Comparison of ENCODE assay signal across 26 cellular contexts in genomic region chr20:64158346-64159285, GRCh38. TPM values are rescaled to one million over a fixed set of nuclear protein-coding genes. Genes with fewer than 3 reads are reported as not detected.
A peak's percentile ranks its signal among the peaks of the same experiment; 100 is the strongest.
DNase-seq lines count a peak whose midpoint lies in the region; ATAC-seq, FAIRE-seq and TF ChIP-seq lines count a peak whose summit lies in the region.
"Had no signal": no experiment of that assay in that cellular context is flagged by ENCODE, and none has a peak within 500 bp of the region (broad histone marks: within the 10 kb centered on the region; RNA-seq: fewer than 3 reads in every experiment).

No MANE protein-coding gene starts in this region.

- POLR2A ChIA-PET in HEK293 (lab: Yijun Ruan, JAX) (no interaction called here), K562 (lab: Yijun Ruan, JAX) (no interaction called here)

- H3K4me3 ChIP-seq in HEK293 (ENCODE audit: low read depth, low read length) = no peak overlapping the region
- H3K4me3 ChIP-seq in K562 = no peak overlapping the region
- no peak overlapping the region for H3K4me3 ChIP-seq in neural cell (ENCODE audit: low read length)
- no peak overlapping the region for H3K4me3 ChIP-seq in MM.1S (ENCODE audit: low read length)
- no peak overlapping the region for H3K4me3 ChIP-seq in transverse colon
- H3K4me3 ChIP-seq: skin epidermis, uterus had no signal

- no peak for TF ChIP-seq EP300 in K562 (IDR thresholded peaks at IDR 0.05; ENCODE audit: low read length)
- no peak for TF ChIP-seq EP300 in neural cell (conservative IDR thresholded peaks at IDR 0.05; ENCODE audit: poor library complexity, severe bottlenecking)
- no peak for TF ChIP-seq EP300 in transverse colon (IDR thresholded peaks at IDR 0.05; ENCODE audit: low read depth)

- no peaks in the 10 kb centered on the region for H3K9me3 Mint-ChIP-seq in Calu3 (ENCODE audit: low read depth, unreplicated experiment)
- no peaks in the 10 kb centered on the region for H3K9me3 Mint-ChIP-seq in activated naive CD4-positive, alpha-beta T cell treated with anti-CD3 and anti-CD28 coated beads, Interleukin-2, amount 50 U/mL, for 72 hours
- H3K9me3 Mint-ChIP-seq: activated naive CD4-positive, alpha-beta T cell treated with anti-CD3 and anti-CD28 coated beads, Interleukin-2, amount 50 U/mL, for 24 hours; activated T-helper 1 cell treated with anti-CD3 and anti-CD28 coated beads, Interleukin-12 subunit alpha, Interleukin-12 subunit beta, Interleukin-2, Interleukin-4 antibody, amounts not matched to agents 30 ng/mL and 10 ng/mL and 1 ng/mL, durations not matched to agents 14 hours and 24 hours and 36 hours; central memory CD8-positive, alpha-beta T cell; immature natural killer cell; T-cell had no signal

- no peaks in the 10 kb centered on the region for H3K36me3 ChIP-seq in HEK293 (ENCODE audit: control insufficient read depth in 2 of 2, insufficient read depth in 1 of 2, low read length in 2 of 2)
- H3K36me3 ChIP-seq in K562 (ENCODE audit: control insufficient read depth, insufficient read depth, low read length) = no peaks in the 10 kb centered on the region
- H3K36me3 ChIP-seq in neural cell (ENCODE audit: insufficient read depth, low read length) = no peaks in the 10 kb centered on the region
- no peaks in the 10 kb centered on the region for H3K36me3 ChIP-seq in MM.1S (replicated peaks; ENCODE audit: insufficient read depth, low read length)
- no peaks in the 10 kb centered on the region for H3K36me3 ChIP-seq in transverse colon
- H3K36me3 ChIP-seq: uterus had no signal

- H3F3A ChIP-seq in neural cell (ENCODE audit: insufficient read depth, low read length, poor library complexity, severe bottlenecking) (peaks cover 3% of the 10 kb centered on the region), MM.1S (ENCODE audit: insufficient read depth, low read length) (no peaks in the 10 kb centered on the region)

- H3K27me3 Mint-ChIP-seq in Calu3 (ENCODE audit: unreplicated experiment) = peaks cover 66% of the 10 kb centered on the region

- in situ Hi-C loops in K562 (cut with MboI) = no loop called here
- in situ Hi-C loops in transverse colon (cut with MboI; ENCODE audit: low pct_ligation_motif_present in 1 of 4, low pct_unique_long_range_greater_than_20kb in 1 of 4, low sequenced_read_pairs in 3 of 4) = no loop called here

- no peaks in the 10 kb centered on the region for H3K79me2 ChIP-seq in K562 (ENCODE audit: control insufficient read depth, insufficient read depth, low read length)
- H3K79me2 ChIP-seq in neural cell (replicated peaks; ENCODE audit: insufficient read depth, low read length) = peaks cover 39% of the 10 kb centered on the region
- no peaks in the 10 kb centered on the region for H3K79me2 ChIP-seq in MM.1S (ENCODE audit: low read length)

- no peak overlapping the region for H3K4me2 ChIP-seq in K562 (ENCODE audit: insufficient read depth, low read length)
- H3K4me2 ChIP-seq in neural cell (ENCODE audit: low read length) = no peak overlapping the region
- no peak overlapping the region for H3K4me2 ChIP-seq in MM.1S (ENCODE audit: low read depth, low read length)

- H3K27ac ChIP-seq in HEK293 (ENCODE audit: extremely low read depth, low read depth, low read length) (no peak overlapping the region), K562 (ENCODE audit: extremely low read depth, low read depth, low read length) (no peak overlapping the region), neural cell (ENCODE audit: low read length) (peak overlapping the region; percentile 99), MM.1S (ENCODE audit: low read length) (no peak overlapping the region), transverse colon (no peak overlapping the region)
- H3K27ac ChIP-seq: epithelial cell of prostate, skin epidermis, uterus had no signal

- CTCF ChIA-PET in Calu3 (lab: Charles Lee) = no interaction called here
- CTCF ChIA-PET in HEK293 (lab: Yijun Ruan, JAX) = no interaction called here
- CTCF ChIA-PET in K562 (lab: Yijun Ruan, JAX; ENCODE audit: low intra/inter-chr PET ratio) = no interaction called here

- no peak overlapping the region for H3K9ac ChIP-seq in K562 (ENCODE audit: insufficient read depth in 1 of 2, low read depth in 2 of 2, low read length in 2 of 2)
- peak overlapping the region; percentile 12 for H3K9ac ChIP-seq in neural cell (ENCODE audit: low read length)
- no peak overlapping the region for H3K9ac ChIP-seq in MM.1S (ENCODE audit: low read length)

- H3K9me1 ChIP-seq in K562 (ENCODE audit: control insufficient read depth, insufficient read depth, low read length) = peaks cover 2% of the 10 kb centered on the region

- no peaks in the 10 kb centered on the region for H3K9me3 ChIP-seq in HEK293 (ENCODE audit: control insufficient read depth, insufficient read depth, low read depth, low read length)
- no peaks in the 10 kb centered on the region for H3K9me3 ChIP-seq in K562 (replicated peaks; ENCODE audit: control insufficient read depth, insufficient read depth, low read depth, low read length)
- no peaks in the 10 kb centered on the region for H3K9me3 ChIP-seq in neural cell (ENCODE audit: low read length)
- no peaks in the 10 kb centered on the region for H3K9me3 ChIP-seq in MM.1S (replicated peaks; ENCODE audit: insufficient read depth, low read length)
- no peaks in the 10 kb centered on the region for H3K9me3 ChIP-seq in transverse colon
- H3K9me3 ChIP-seq: uterus had no signal

- intact Hi-C loops in Calu3 (cut with micrococcal nuclease; ENCODE audit: unreplicated experiment) (no loop called here), K562 (cut with micrococcal nuclease) (no loop called here), transverse colon (cut with DNase I; ENCODE audit: low total_unique reads) (no loop called here)

- BruUV-seq in Calu3 (replicated peaks; lab: Mats Ljungman, UMichigan) = no TSS peak
- BruUV-seq in K562 (replicated peaks; lab: Mats Ljungman, UMichigan) = no TSS peak

- peaks cover 11% of the 10 kb centered on the region for H4K20me1 ChIP-seq in K562 (replicated peaks; ENCODE audit: control insufficient read depth, insufficient read depth, low read length)
- no peaks in the 10 kb centered on the region for H4K20me1 ChIP-seq in neural cell (ENCODE audit: insufficient read depth)
- no peaks in the 10 kb centered on the region for H4K20me1 ChIP-seq in MM.1S (ENCODE audit: insufficient read depth, low read length)

- TF ChIP-seq POLR2A in K562 (conservative IDR thresholded peaks at IDR 0.05) = no peak
- no peak for TF ChIP-seq POLR2A in transverse colon (IDR thresholded peaks at IDR 0.05)

- no peak overlapping the region for H2AFZ ChIP-seq in K562 (ENCODE audit: low read depth, low read length)
- H2AFZ ChIP-seq in neural cell (ENCODE audit: low read depth, low read length) = no peak overlapping the region
- no peak overlapping the region for H2AFZ ChIP-seq in MM.1S (ENCODE audit: low read length)

- TF ChIP-seq CTCF in Calu3 (IDR thresholded peaks at IDR 0.05; ENCODE audit: unreplicated experiment) = no peak
- TF ChIP-seq CTCF in HEK293 (tag by site-specific recombination; IDR thresholded peaks at IDR 0.05) = no peak
- no peak for TF ChIP-seq CTCF in K562 (IDR thresholded peaks at IDR 0.05 in 2 of 3, conservative IDR thresholded peaks at IDR 0.05 in 1 of 3; ENCODE audit: insufficient read depth in 2 of 3, low read depth in 1 of 3, low read length in 3 of 3)
- no peak for TF ChIP-seq CTCF in neural cell (IDR thresholded peaks at IDR 0.05; ENCODE audit: poor library complexity, severe bottlenecking)
- TF ChIP-seq CTCF in MM.1S (IDR thresholded peaks at IDR 0.05; ENCODE audit: low read length) = no peak
- no peak for TF ChIP-seq CTCF in transverse colon (IDR thresholded peaks at IDR 0.05)

- FAIRE-seq in K562 (lab: Jason Lieb, UNC) = no peak
- FAIRE-seq: GM12891 had no signal

- no peak for ATAC-seq in K562
- ATAC-seq in activated naive CD4-positive, alpha-beta T cell treated with anti-CD3 and anti-CD28 coated beads, Interleukin-2, amount 50 U/mL, for 72 hours = no peak
- ATAC-seq: left ventricle myocardium superior, PC-3, T-cell had no signal

- H3K4me1 ChIP-seq in HEK293 (ENCODE audit: control insufficient read depth, insufficient read depth, low read length) (no peaks in the 10 kb centered on the region), K562 (replicated peaks in 1 of 2; ENCODE audit: control insufficient read depth in 2 of 2, insufficient read depth in 2 of 2, low read length in 2 of 2) (peaks cover 0 to 21% of the 10 kb centered on the region in 2 experiments; a peak in 1 of 5 replicates), MM.1S (ENCODE audit: low read length) (no peaks in the 10 kb centered on the region), transverse colon (no peaks in the 10 kb centered on the region)
- H3K4me1 ChIP-seq: uterus had no signal

- H3K27me3 ChIP-seq in K562 (ENCODE audit: control insufficient read depth in 2 of 2, insufficient read depth in 2 of 2, low read length in 2 of 2) (peaks cover 11 to 65% of the 10 kb centered on the region in 2 experiments; a peak in 4 of 5 replicates), neural cell (ENCODE audit: insufficient read depth, low read depth, low read length) (no peaks in the 10 kb centered on the region), MM.1S (replicated peaks; ENCODE audit: insufficient read depth, low read length) (peaks cover 86% of the 10 kb centered on the region), transverse colon (peaks cover 56% of the 10 kb centered on the region)

- peak overlapping the region; percentile 13 for H3K27ac Mint-ChIP-seq in Calu3 (ENCODE audit: unreplicated experiment)
- H3K27ac Mint-ChIP-seq in activated naive CD4-positive, alpha-beta T cell treated with anti-CD3 and anti-CD28 coated beads, Interleukin-2, amount 50 U/mL, for 72 hours = no peak overlapping the region
- H3K27ac Mint-ChIP-seq: activated naive CD4-positive, alpha-beta T cell treated with anti-CD3 and anti-CD28 coated beads, Interleukin-2, amount 50 U/mL, for 24 hours; activated T-helper 1 cell treated with anti-CD3 and anti-CD28 coated beads, Interleukin-12 subunit alpha, Interleukin-12 subunit beta, Interleukin-2, Interleukin-4 antibody, amounts not matched to agents 30 ng/mL and 10 ng/mL and 1 ng/mL, durations not matched to agents 14 hours and 24 hours and 36 hours; CD4-positive, CD25-positive, alpha-beta regulatory T cell; immature natural killer cell had no signal

- no peak for TF ChIP-seq RAD21 in K562 (CRISPR knock-in tag; conservative IDR thresholded peaks at IDR 0.05 in 1 of 2, IDR thresholded peaks at IDR 0.05 in 1 of 2)
- no peak for TF ChIP-seq RAD21 in neural cell (conservative IDR thresholded peaks at IDR 0.05)

- peak; percentile 54 for DNase-seq in Calu3
- no peak for DNase-seq in K562 (ENCODE audit: extremely low read depth in 1 of 4, low spot score in 3 of 4)
- no peak for DNase-seq in MM.1S
- no peak for DNase-seq in activated CD8-positive, alpha-beta memory T cell treated with anti-CD3 and anti-CD28 coated beads, Interleukin-2, amount 50 U/mL, for 48 hours
- DNase-seq in transverse colon = no peak
- DNase-seq in activated naive CD4-positive, alpha-beta T cell treated with anti-CD3 and anti-CD28 coated beads, Interleukin-2, amount 50 U/mL, for 72 hours (ENCODE audit: low spot score in 2 of 2) = no peak
- DNase-seq: CD4-positive, CD25-positive, alpha-beta regulatory T cell; immature natural killer cell; NCI-H1694; NCI-H446; PC-3; stimulated activated CD4-positive, alpha-beta T cell treated with anti-CD3 and anti-CD28 coated beads, Interleukin-1b, Interleukin-23, amount 100 ng/mL, for 48 hours; T-cell; uterus had no signal

- H3K4me3 Mint-ChIP-seq in Calu3 (ENCODE audit: low read depth, unreplicated experiment) = no peak overlapping the region
- H3K4me3 Mint-ChIP-seq: activated naive CD4-positive, alpha-beta T cell treated with anti-CD3 and anti-CD28 coated beads, Interleukin-2, amount 50 U/mL, for 24 hours; activated T-helper 1 cell treated with anti-CD3 and anti-CD28 coated beads, Interleukin-12 subunit alpha, Interleukin-12 subunit beta, Interleukin-2, Interleukin-4 antibody, amounts not matched to agents 30 ng/mL and 10 ng/mL and 1 ng/mL, durations not matched to agents 14 hours and 24 hours and 36 hours; central memory CD8-positive, alpha-beta T cell; immature natural killer cell; T-cell had no signal

- H3K36me3 Mint-ChIP-seq in Calu3 (ENCODE audit: insufficient read depth, unreplicated experiment) = no peaks in the 10 kb centered on the region
- peaks cover 6% of the 10 kb centered on the region in 2 donors for H3K36me3 Mint-ChIP-seq in activated naive CD4-positive, alpha-beta T cell treated with anti-CD3 and anti-CD28 coated beads, Interleukin-2, amount 50 U/mL, for 72 hours
- H3K36me3 Mint-ChIP-seq: activated naive CD4-positive, alpha-beta T cell treated with anti-CD3 and anti-CD28 coated beads, Interleukin-2, amount 50 U/mL, for 24 hours; immature natural killer cell; T-cell had no signal

- no peaks in the 10 kb centered on the region for H3K9me2 ChIP-seq in neural cell (ENCODE audit: insufficient read depth, low read length)
- H3K9me2 ChIP-seq in MM.1S (replicated peaks; ENCODE audit: insufficient read depth, low read length) = no peaks in the 10 kb centered on the region

- WGBS in K562 (ENCODE audit: insufficient coverage, low coverage, missing lambda C conversion rate) = 0% methylated on average over 7 of the region's 9 CpGs
- 64% methylated on average over 8 of the region's 9 CpGs; no CpG with 5 or more reads in 1 of the 2 donors for WGBS in transverse colon (ENCODE audit: low coverage in 1 of 2), 2 donors

- H3K4me1 Mint-ChIP-seq in Calu3 (ENCODE audit: low read depth, unreplicated experiment) = peaks cover 26% of the 10 kb centered on the region
- H3K4me1 Mint-ChIP-seq: activated naive CD4-positive, alpha-beta T cell treated with anti-CD3 and anti-CD28 coated beads, Interleukin-2, amount 50 U/mL, for 24 hours; CD4-positive, CD25-positive, alpha-beta regulatory T cell; immature natural killer cell had no signal

RNA-seq across cellular contexts. Expression of gene MYT1, which starts 5.6 kb away (rescaled TPM):
- total RNA-seq in Calu3 (2022) (0.45 TPM in 1 of 2 replicates, not detected in the other), K562 (2014; rRNA removed) (0.12 TPM in 1 of 2 replicates, not detected in the other), K562 (2014; rRNA removed; fragmentation: Illumina TruSeq; extraction: Trizol) (0.04 TPM in 1 of 2 replicates, not detected in the other), K562 (2015; rRNA removed; fragmentation: Illumina TruSeq; extraction: Trizol) (not detected in 2 replicates), K562 (2021) (0.02 TPM in 1 of 2 replicates, not detected in the other), transverse colon (under 1 TPM in 2 of 4 donors, not detected in 2; 0.16 to 0.55 TPM)
- 0.14 TPM in 1 of 2 replicates, not detected in the other for total RNA-seq in K562 (2011; cell fraction: chromatin; rRNA removed; ENCODE audit: low replicate concordance)
- total RNA-seq in K562 (2011; cell fraction: nucleolus; rRNA removed) = 0.26 TPM in 1 of 2 replicates, not detected in the other
- not detected in 2 replicates for total RNA-seq in K562 (2011; cell fraction: nucleoplasm; rRNA removed)
- polyA plus RNA-seq in K562 (2011; rRNA removed) (0.10 and 0.12 TPM in 2 replicates), K562 (2014; fragmentation: Illumina TruSeq; extraction: Trizol) (0.12 TPM in 1 of 2 replicates, not detected in the other), K562 (2014; fragmentation: Nextera tagmentation; extraction: Ambion mirVana) (under 1 TPM in 1 of 2 experiments, not detected in 1; 0.06 TPM), K562 (2014; rRNA removed) (0.05 TPM in 1 of 2 replicates, not detected in the other), neural cell (35.8 and 42.4 TPM in 2 replicates)
- 0.03 and 0.13 TPM in 2 replicates for polyA plus RNA-seq in K562 (2011; cell fraction: cytosol; rRNA removed)
- 0.04 and 0.17 TPM in 2 replicates for polyA plus RNA-seq in K562 (2011; cell fraction: nucleus; rRNA removed)
- polyA plus RNA-seq in K562 (2012) = 0.04 and 0.07 TPM in 2 replicates
- 0.07 and 0.09 TPM in 2 replicates for polyA minus RNA-seq in K562 (2011; rRNA and poly(A)+ RNA removed)
- polyA minus RNA-seq in K562 (2011; cell fraction: cytosol; rRNA and poly(A)+ RNA removed) = not detected in 2 replicates
- polyA minus RNA-seq in K562 (2011; cell fraction: nucleus; rRNA and poly(A)+ RNA removed) = 0.11 TPM in 1 of 2 replicates, not detected in the other
- 79.8 and 80.8 TPM in 2 replicates for polyA minus RNA-seq in neural cell
- total RNA-seq in activated naive CD4-positive, alpha-beta T cell treated with anti-CD3 and anti-CD28 coated beads, Interleukin-2, amount 50 U/mL, for 72 hours = under 1 TPM in 1 of 2 donors, not detected in 1; 0.16 TPM
- total RNA-seq: activated T-helper 1 cell treated with anti-CD3 and anti-CD28 coated beads, Interleukin-12 subunit alpha, Interleukin-12 subunit beta, Interleukin-2, Interleukin-4 antibody, amounts not matched to agents 30 ng/mL and 10 ng/mL and 1 ng/mL, durations not matched to agents 14 hours and 24 hours and 36 hours; aorta; CD4-positive, CD25-positive, alpha-beta regulatory T cell; fibroblast of villous mesenchyme; pulmonary artery endothelial cell had no signal
- polyA plus RNA-seq: aorta, immature natural killer cell had no signal

RNA-seq across cellular contexts. Expression of gene NPBWR2, which starts 51.3 kb away (rescaled TPM):
- total RNA-seq in Calu3 (2022) = not detected in 2 replicates
- total RNA-seq in K562 (2011; cell fraction: chromatin; rRNA removed; ENCODE audit: low replicate concordance) = not detected in 2 replicates
- total RNA-seq in K562 (2011; cell fraction: nucleolus; rRNA removed) = not detected in 2 replicates
- total RNA-seq in K562 (2011; cell fraction: nucleoplasm; rRNA removed) = not detected in 2 replicates
- total RNA-seq in K562 (2014; rRNA removed) = not detected in 2 replicates
- total RNA-seq in K562 (2014; rRNA removed; fragmentation: Illumina TruSeq; extraction: Trizol) = not detected in 2 replicates
- total RNA-seq in K562 (2015; rRNA removed; fragmentation: Illumina TruSeq; extraction: Trizol) = not detected in 2 replicates
- total RNA-seq in K562 (2021) = not detected in 2 replicates
- polyA plus RNA-seq in K562 (2011; rRNA removed) = not detected in 2 replicates
- not detected in 2 replicates for polyA plus RNA-seq in K562 (2011; cell fraction: cytosol; rRNA removed)
- polyA plus RNA-seq in K562 (2011; cell fraction: nucleus; rRNA removed) = not detected in 2 replicates
- polyA plus RNA-seq in K562 (2012) = not detected in 2 replicates
- polyA plus RNA-seq in K562 (2014; fragmentation: Illumina TruSeq; extraction: Trizol) = not detected in 2 replicates
- not detected for polyA plus RNA-seq in K562 (2014; fragmentation: Nextera tagmentation; extraction: Ambion mirVana)
- not detected in 2 replicates for polyA plus RNA-seq in K562 (2014; rRNA removed)
- not detected in 2 replicates for polyA minus RNA-seq in K562 (2011; rRNA and poly(A)+ RNA removed)
- polyA minus RNA-seq in K562 (2011; cell fraction: cytosol; rRNA and poly(A)+ RNA removed) = not detected in 2 replicates
- polyA minus RNA-seq in K562 (2011; cell fraction: nucleus; rRNA and poly(A)+ RNA removed) = not detected in 2 replicates
- polyA plus RNA-seq in neural cell = not detected in 2 replicates
- polyA minus RNA-seq in neural cell = not detected in 2 replicates
- not detected for total RNA-seq in transverse colon
- total RNA-seq in activated naive CD4-positive, alpha-beta T cell treated with anti-CD3 and anti-CD28 coated beads, Interleukin-2, amount 50 U/mL, for 72 hours = not detected
- total RNA-seq: activated T-helper 1 cell treated with anti-CD3 and anti-CD28 coated beads, Interleukin-12 subunit alpha, Interleukin-12 subunit beta, Interleukin-2, Interleukin-4 antibody, amounts not matched to agents 30 ng/mL and 10 ng/mL and 1 ng/mL, durations not matched to agents 14 hours and 24 hours and 36 hours; aorta; CD4-positive, CD25-positive, alpha-beta regulatory T cell; fibroblast of villous mesenchyme; left ventricle myocardium superior; PC-3; pulmonary artery endothelial cell; T-cell; uterus had no signal
- polyA plus RNA-seq: aorta; CD4-positive, CD25-positive, alpha-beta regulatory T cell; immature natural killer cell had no signal
